Comparison of ENCODE assay signal across 26 cellular contexts in genomic region chr2:529852-530251, GRCh38.
"Had no signal": no experiment of that assay in that cellular context is flagged by ENCODE, and none has a peak within 500 bp of the region (broad histone marks: within the 10 kb centered on the region; RNA-seq: fewer than 3 reads in every experiment).

No MANE protein-coding gene starts in this region.

- H3K27me3 ChIP-seq: suprapubic skin, testis, thyroid gland, tibial nerve, transverse colon, upper lobe of left lung, upper lobe of right lung, uterus, vagina had no signal

- H3K4me1 Mint-ChIP-seq: stimulated activated effector memory CD8-positive, alpha-beta T cell treated with anti-CD3 and anti-CD28 coated beads, Interleukin-12 subunit alpha, Interleukin-12 subunit beta, amount 100 ng/mL, for 72 hours; stimulated activated memory B cell treated with anti-CD40 and anti-IgM and Interleukin-4, amounts not matched to agents 10 μg/mL and 1 μg/mL and 100 μg/mL, for 72 hours; stimulated activated naive B cell treated with anti-CD40 and anti-IgM and Interleukin-4, amounts not matched to agents 10 μg/mL and 1 μg/mL and 100 μg/mL, for 72 hours had no signal

- ATAC-seq: stimulated activated effector memory CD8-positive, alpha-beta T cell treated with anti-CD3 and anti-CD28 coated beads, Interleukin-12 subunit alpha, Interleukin-12 subunit beta, amount 100 ng/mL, for 72 hours; stimulated activated memory B cell treated with anti-CD40 and anti-IgM and Interleukin-4, amounts not matched to agents 10 μg/mL and 1 μg/mL and 100 μg/mL, for 72 hours; stimulated activated naive CD8-positive, alpha-beta T cell treated with anti-CD3 and anti-CD28 coated beads, Interleukin-15, Interleukin-2, amounts not matched to agents 100 U/mL and 50 U/mL, for 24 hours; upper lobe of right lung had no signal

- H3K4me3 Mint-ChIP-seq: stimulated activated effector memory CD8-positive, alpha-beta T cell treated with anti-CD3 and anti-CD28 coated beads, Interleukin-12 subunit alpha, Interleukin-12 subunit beta, amount 100 ng/mL, for 72 hours; stimulated activated memory B cell treated with anti-CD40 and anti-IgM and Interleukin-4, amounts not matched to agents 10 μg/mL and 1 μg/mL and 100 μg/mL, for 72 hours; stimulated activated naive B cell treated with anti-CD40 and anti-IgM and Interleukin-4, amounts not matched to agents 10 μg/mL and 1 μg/mL and 100 μg/mL, for 72 hours; stimulated activated naive CD8-positive, alpha-beta T cell treated with anti-CD3 and anti-CD28 coated beads, Interleukin-15, Interleukin-2, amounts not matched to agents 100 ng/mL and 50 ng/mL, for 24 hours; type B pancreatic cell had no signal

- H3K4me3 ChIP-seq: stomach, suprapubic skin, testis, thoracic aorta, thyroid gland, tibial artery, tibial nerve, transverse colon, upper lobe of left lung, upper lobe of right lung, uterus, vagina had no signal

- H3K27me3 Mint-ChIP-seq: type B pancreatic cell had no signal

- H3K36me3 ChIP-seq: stomach, suprapubic skin, thoracic aorta, thyroid gland, tibial artery, tibial nerve, transverse colon, upper lobe of left lung, upper lobe of right lung, uterus, vagina had no signal

- H3K9me3 ChIP-seq: testis, thyroid gland, upper lobe of right lung, vagina had no signal

- DNase-seq: stimulated activated CD4-positive, alpha-beta T cell treated with anti-CD3 and anti-CD28 coated beads, Interleukin-2, amount 100 ng/mL, for 24 hours; stimulated activated CD4-positive, alpha-beta T cell treated with anti-CD3 and anti-CD28 coated beads, Interleukin-2, amount 100 ng/mL, for 48 hours; stimulated activated CD4-positive, alpha-beta T cell treated with anti-CD3 and anti-CD28 coated beads, Interleukin-4, amount 100 ng/mL, for 1 hour; stimulated activated CD4-positive, alpha-beta T cell treated with anti-CD3 and anti-CD28 coated beads, Interleukin-4, amount 100 ng/mL, for 24 hours; stimulated activated CD4-positive, alpha-beta T cell treated with anti-CD3 and anti-CD28 coated beads, Interleukin-4, amount 100 ng/mL, for 4 hours; stimulated activated CD8-positive, alpha-beta memory T cell treated with anti-CD3 and anti-CD28 coated beads, Interleukin-4, amount 100 ng/mL, for 48 hours; stimulated activated naive B cell treated with anti-CD40 and anti-IgM and Interleukin-4, amounts not matched to agents 10 μg/mL and 1 μg/mL and 100 μg/mL, for 72 hours; stimulated activated naive CD4-positive, alpha-beta T cell treated with Interleukin-2 at 50 U/mL for 16 hours; stimulated activated naive CD8-positive, alpha-beta T cell treated with anti-CD3 and anti-CD28 coated beads, Interleukin-15, Interleukin-2, amounts not matched to agents 100 U/mL and 50 U/mL, for 24 hours; stomach; substantia nigra; testis; thyroid gland; tibial artery; transverse colon; upper lobe of left lung; upper lobe of right lung; uterus had no signal

- H3K27ac Mint-ChIP-seq: stimulated activated effector memory CD8-positive, alpha-beta T cell treated with anti-CD3 and anti-CD28 coated beads, Interleukin-12 subunit alpha, Interleukin-12 subunit beta, amount 100 ng/mL, for 72 hours; stimulated activated memory B cell treated with anti-CD40 and anti-IgM and Interleukin-4, amounts not matched to agents 10 μg/mL and 1 μg/mL and 100 μg/mL, for 72 hours; stimulated activated naive B cell treated with anti-CD40 and anti-IgM and Interleukin-4, amounts not matched to agents 10 μg/mL and 1 μg/mL and 100 μg/mL, for 72 hours; stimulated activated naive CD8-positive, alpha-beta T cell treated with anti-CD3 and anti-CD28 coated beads, Interleukin-15, Interleukin-2, amounts not matched to agents 100 ng/mL and 50 ng/mL, for 24 hours; type B pancreatic cell had no signal

- H3K4me1 ChIP-seq: stomach, suprapubic skin, testis, thyroid gland, tibial artery, tibial nerve, transverse colon, upper lobe of left lung, upper lobe of right lung, uterus, vagina had no signal

- H3K36me3 Mint-ChIP-seq: stimulated activated effector memory CD8-positive, alpha-beta T cell treated with anti-CD3 and anti-CD28 coated beads, Interleukin-12 subunit alpha, Interleukin-12 subunit beta, amount 100 ng/mL, for 72 hours; type B pancreatic cell had no signal

- H3K27ac ChIP-seq: stomach, suprapubic skin, testis, thoracic aorta, thyroid gland, tibial artery, tibial nerve, transverse colon, upper lobe of left lung, upper lobe of right lung, uterus, vagina had no signal
